ENCODE assay signal across 17 cellular contexts in genomic region chr10:3636356-3637181, GRCh38.
DNase-seq lines count a peak whose midpoint lies in the region; ATAC-seq and TF ChIP-seq lines count a peak whose summit lies in the region.
"Had no signal": no experiment of that assay in that cellular context is flagged by ENCODE, and none has a peak within 500 bp of the region (broad histone marks: within the 10 kb centered on the region; RNA-seq: fewer than 3 reads in every experiment).

No MANE protein-coding gene starts in this region.

- H3K4me1 Mint-ChIP-seq in mesothelial cell of epicardium (peaks cover 26% of the 10 kb centered on the region), chondrocyte (ENCODE audit: low read depth) (peaks cover 8% of the 10 kb centered on the region)
- H3K4me1 Mint-ChIP-seq: activated CD4-positive, alpha-beta memory T cell treated with anti-CD3 and anti-CD28 coated beads, Interleukin-2, amount 10 ng/mL, durations not matched to agents 7 days and 5 days; activated T-helper 17 cell treated with anti-CD3 and anti-CD28 coated beads, Interleukin-2, amount 50 U/mL, for 72 hours; memory B cell had no signal

- no peak overlapping the region for H3K27ac ChIP-seq in MM.1S (ENCODE audit: low read length)
- H3K27ac ChIP-seq: neutrophil, sigmoid colon, SJCRH30, uterus had no signal

- no peak overlapping the region for H3K9ac ChIP-seq in MM.1S (ENCODE audit: low read length)

- no peaks in the 10 kb centered on the region for H3K9me2 ChIP-seq in MM.1S (replicated peaks; ENCODE audit: insufficient read depth, low read length)

- H3K27me3 Mint-ChIP-seq in mesothelial cell of epicardium (ENCODE audit: low read depth) (no peaks in the 10 kb centered on the region), chondrocyte (ENCODE audit: low read depth) (no peaks in the 10 kb centered on the region)
- H3K27me3 Mint-ChIP-seq: activated T-helper 17 cell treated with anti-CD3 and anti-CD28 coated beads, Interleukin-2, amount 50 U/mL, for 72 hours had no signal

- H3K4me3 ChIP-seq in MM.1S (ENCODE audit: low read length), result no peak overlapping the region
- H3K4me3 ChIP-seq: sigmoid colon, SJCRH30, uterus had no signal

- no peak overlapping the region for H3K4me2 ChIP-seq in MM.1S (ENCODE audit: low read depth, low read length)

- no peaks in the 10 kb centered on the region for H3K4me1 ChIP-seq in MM.1S (ENCODE audit: low read length)
- H3K4me1 ChIP-seq: sigmoid colon, SJCRH30, uterus had no signal

- H3F3A ChIP-seq in MM.1S (ENCODE audit: insufficient read depth, low read length), result no peaks in the 10 kb centered on the region

- H3K36me3 Mint-ChIP-seq in mesothelial cell of epicardium (no peaks in the 10 kb centered on the region), chondrocyte (ENCODE audit: low read depth) (no peaks in the 10 kb centered on the region)
- H3K36me3 Mint-ChIP-seq: memory B cell had no signal

- ATAC-seq in SK-N-SH treated with all-trans-retinoic acid at 6 μM for 48 hours, result peak; percentile 98
- ATAC-seq: activated T-helper 17 cell treated with anti-CD3 and anti-CD28 coated beads, Interleukin-2, amount 50 U/mL, for 72 hours had no signal

- no peaks in the 10 kb centered on the region for H3K79me2 ChIP-seq in MM.1S (ENCODE audit: low read length)

- no peaks in the 10 kb centered on the region for H4K20me1 ChIP-seq in MM.1S (ENCODE audit: insufficient read depth, low read length)

- H3K27ac Mint-ChIP-seq in mesothelial cell of epicardium (peak overlapping the region; percentile 54), chondrocyte (ENCODE audit: unreplicated experiment) (no peak overlapping the region)
- H3K27ac Mint-ChIP-seq: activated CD4-positive, alpha-beta memory T cell treated with anti-CD3 and anti-CD28 coated beads, Interleukin-2, amount 10 ng/mL, durations not matched to agents 7 days and 5 days; activated T-helper 17 cell treated with anti-CD3 and anti-CD28 coated beads, Interleukin-2, amount 50 U/mL, for 72 hours; memory B cell had no signal

- H3K27me3 ChIP-seq in MM.1S (replicated peaks; ENCODE audit: insufficient read depth, low read length), result no peaks in the 10 kb centered on the region
- H3K27me3 ChIP-seq: neutrophil, sigmoid colon, SJCRH30, uterus had no signal

- TF ChIP-seq CTCF in mesothelial cell of epicardium (IDR thresholded peaks at IDR 0.05; ENCODE audit: unreplicated experiment) (no peak), MM.1S (IDR thresholded peaks at IDR 0.05; ENCODE audit: low read length) (no peak), chondrocyte (IDR thresholded peaks at IDR 0.05) (no peak)

- H3K4me3 Mint-ChIP-seq in mesothelial cell of epicardium, result no peak overlapping the region
- H3K4me3 Mint-ChIP-seq in chondrocyte (ENCODE audit: unreplicated experiment), result no peak overlapping the region
- H3K4me3 Mint-ChIP-seq: activated CD4-positive, alpha-beta memory T cell treated with anti-CD3 and anti-CD28 coated beads, Interleukin-2, amount 10 ng/mL, durations not matched to agents 7 days and 5 days; activated T-helper 17 cell treated with anti-CD3 and anti-CD28 coated beads, Interleukin-2, amount 50 U/mL, for 72 hours; memory B cell had no signal

- no peaks in the 10 kb centered on the region for H3K9me3 ChIP-seq in MM.1S (replicated peaks; ENCODE audit: insufficient read depth, low read length)
- H3K9me3 ChIP-seq: neutrophil, sigmoid colon, SJCRH30, uterus had no signal

- no peak overlapping the region for H2AFZ ChIP-seq in MM.1S (ENCODE audit: low read length)

- H3K9me3 Mint-ChIP-seq in mesothelial cell of epicardium (peaks cover 3% of the 10 kb centered on the region), chondrocyte (ENCODE audit: low read depth) (no peaks in the 10 kb centered on the region)
- H3K9me3 Mint-ChIP-seq: activated CD4-positive, alpha-beta memory T cell treated with anti-CD3 and anti-CD28 coated beads, Interleukin-2, amount 10 ng/mL, durations not matched to agents 7 days and 5 days; activated T-helper 17 cell treated with anti-CD3 and anti-CD28 coated beads, Interleukin-2, amount 50 U/mL, for 72 hours; memory B cell had no signal

- H3K36me3 ChIP-seq in MM.1S (replicated peaks; ENCODE audit: insufficient read depth, low read length), result no peaks in the 10 kb centered on the region
- H3K36me3 ChIP-seq: neutrophil, sigmoid colon, SJCRH30, uterus had no signal

- peak; percentile 38 for DNase-seq in DMS79 treated with DMSO at 0.1 percent for 48 hours (lab: John Stamatoyannopoulos, UW)
- DNase-seq in NCI-H146 treated with DMSO at 0.1 percent for 48 hours (lab: John Stamatoyannopoulos, UW; ENCODE audit: unreplicated experiment), result peak; percentile 98
- peak in 1 of 2 experiments; percentile 44 for DNase-seq in mesothelial cell of epicardium (ENCODE audit: low spot score in 2 of 2, unreplicated experiment in 2 of 2)
- no peak for DNase-seq in MM.1S
- DNase-seq in chondrocyte (ENCODE audit: low spot score), result no peak
- no peak for DNase-seq in stimulated activated CD4-positive, alpha-beta T cell treated with anti-CD3 and anti-CD28 coated beads, Interleukin-2, amount 100 ng/mL, for 48 hours
- DNase-seq: activated CD4-positive, alpha-beta memory T cell treated with anti-CD3 and anti-CD28 coated beads, Interleukin-2, amount 10 ng/mL, durations not matched to agents 7 days and 5 days; dermis blood vessel endothelial cell; HCEC 1CT; sigmoid colon; SJCRH30; stimulated activated naive CD4-positive, alpha-beta T cell had no signal

TF ChIP-seq in SK-N-SH treated with all-trans-retinoic acid at 6 μM for 48 hours, 23 proteins besides CTCF, POLR2A, EP300 and RAD21:
- TF ChIP-seq ISL1 (CRISPR knock-in tag; IDR thresholded peaks at IDR 0.05), result peak; percentile 35; the same call in 1 of the 2 replicates
- 0 out of 2 replicates have a peak, but pooled peaks have one; percentile 37 for TF ChIP-seq TOX (CRISPR knock-in tag; IDR thresholded peaks at IDR 0.05; ENCODE audit: borderline replicate concordance)
- TF ChIP-seq RARB (CRISPR knock-in tag; IDR thresholded peaks at IDR 0.05), result no peak

Comparison
In these comparisons a context has a peak if more than half of its experiments do, and no peak if none do; other contexts are left out.
1. DNase-seq: peak in DMS79 treated with DMSO at 0.1 percent for 48 hours (single experiment) and NCI-H146 treated with DMSO at 0.1 percent for 48 hours (single experiment); none in MM.1S (single experiment), chondrocyte (single experiment) and stimulated activated CD4-positive, alpha-beta T cell treated with anti-CD3 and anti-CD28 coated beads, Interleukin-2, amount 100 ng/mL, for 48 hours (0 of 2).